ENCODE assay signal across 8 cellular contexts in the genomic region with DNA sequence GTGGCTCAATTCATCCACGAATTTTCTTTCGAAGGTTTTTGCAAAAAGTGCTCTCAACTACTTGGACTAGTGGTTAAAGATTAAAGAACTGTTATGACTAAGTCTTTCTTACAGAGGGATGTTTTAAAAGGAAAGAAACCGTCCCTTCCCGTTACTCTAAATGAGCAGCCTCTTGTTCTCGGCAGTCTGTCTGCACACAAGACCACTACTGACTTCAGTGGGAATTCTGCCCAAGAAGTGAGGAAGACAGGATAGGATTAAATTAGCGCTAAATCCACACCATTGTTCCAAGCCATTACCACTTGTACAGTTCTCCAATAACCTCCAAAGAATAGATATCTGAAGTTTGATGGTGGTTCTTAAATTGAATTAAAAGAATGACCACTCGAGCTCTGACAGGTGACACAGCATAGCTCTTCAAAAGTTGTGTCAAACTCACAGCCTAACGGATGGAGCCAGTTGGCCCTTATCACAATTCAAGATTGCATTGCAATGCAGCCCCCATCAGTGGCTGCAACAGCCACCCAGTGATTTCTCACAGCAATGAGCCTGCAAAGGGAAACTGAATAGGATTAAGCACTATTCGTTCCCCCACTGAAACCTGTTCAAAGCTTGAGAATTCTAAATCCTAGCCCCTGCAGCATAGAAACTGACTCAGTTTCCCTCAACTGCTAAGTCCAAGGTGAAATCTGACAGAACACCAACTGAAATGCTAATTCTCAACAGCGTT. TPM values are rescaled to one million over a fixed set of nuclear protein-coding genes. Genes with fewer than 3 reads are reported as not detected.
A peak's percentile ranks its signal among the peaks of the same experiment; 100 is the strongest.
DNase-seq lines count a peak whose midpoint lies in the region; ATAC-seq, FAIRE-seq and TF ChIP-seq lines count a peak whose summit lies in the region.

No MANE protein-coding gene starts in this region.

- peaks cover 47% of the 10 kb centered on the region for H3K79me2 ChIP-seq in astrocyte (ENCODE audit: insufficient read depth, low read length)

- H3K27ac ChIP-seq in astrocyte (ENCODE audit: low read depth, low read length) (no peak overlapping the region), lung (ENCODE audit: low read depth in 1 of 2, low read length in 1 of 2) (peak overlapping the region in 1 of 2 donors; percentile 4)

- H3K4me3 ChIP-seq in astrocyte (ENCODE audit: insufficient read depth, low read depth, low read length) (peak overlapping the region; percentile 72), lung (peak overlapping the region; percentile 94)

- WGBS in lung, 2 donors: 44 to 64% methylated on average over 10 of the region's 10 CpGs

- TF ChIP-seq CTCF in Calu3 (IDR thresholded peaks at IDR 0.05; ENCODE audit: unreplicated experiment) (no peak), astrocyte (IDR thresholded peaks at IDR 0.05; ENCODE audit: insufficient read depth, low read depth, low read length) (no peak), lung (IDR thresholded peaks at IDR 0.05; ENCODE audit: control extremely low read depth, extremely low read depth) (no peak), GM10266 (IDR thresholded peaks at IDR 0.05; ENCODE audit: control insufficient read depth, insufficient read depth, low read depth, missing control alignments) (no peak)

- H3K4me2 ChIP-seq in astrocyte (ENCODE audit: low read length): peak overlapping the region; percentile 93

- H3K27me3 Mint-ChIP-seq in Calu3 (ENCODE audit: unreplicated experiment): no peaks in the 10 kb centered on the region
- no peaks in the 10 kb centered on the region for H3K27me3 Mint-ChIP-seq in astrocyte (ENCODE audit: low read depth, unreplicated experiment)

- peaks cover 13% of the 10 kb centered on the region for H4K20me1 ChIP-seq in astrocyte (ENCODE audit: insufficient read depth, low read length)

- peaks cover 63% of the 10 kb centered on the region for H3K4me1 Mint-ChIP-seq in Calu3 (ENCODE audit: low read depth, unreplicated experiment)
- peaks cover 24% of the 10 kb centered on the region for H3K4me1 Mint-ChIP-seq in astrocyte (ENCODE audit: low read depth, unreplicated experiment)

- no peak overlapping the region for H2AFZ ChIP-seq in astrocyte (ENCODE audit: low read depth, low read length)

- intact Hi-C loops in Calu3 (cut with micrococcal nuclease; ENCODE audit: unreplicated experiment): loop anchor here (2.0 to 5.0 kb wide), 4 partner anchors 44 to 174 kb away; no protein-coding TSS in a partner anchor

- H3K36me3 ChIP-seq in astrocyte (ENCODE audit: insufficient read depth, low read length): no peaks in the 10 kb centered on the region
- no peaks in the 10 kb centered on the region for H3K36me3 ChIP-seq in lung (ENCODE audit: control insufficient read depth in 2 of 2, insufficient read depth in 2 of 2, low read length in 2 of 2)

- ATAC-seq in HG02885 (IDR thresholded peaks at IDR 0.05; ENCODE audit: poor library complexity, unreplicated experiment) (peak; percentile 8), lung (ENCODE audit: insufficient read depth, low FRiP score) (no peak)

- H3K27ac Mint-ChIP-seq in Calu3 (ENCODE audit: unreplicated experiment) (peak overlapping the region; percentile 92), astrocyte (ENCODE audit: unreplicated experiment) (peak overlapping the region; percentile 89)

- H3K9me3 Mint-ChIP-seq in Calu3 (ENCODE audit: low read depth, unreplicated experiment) (no peaks in the 10 kb centered on the region), astrocyte (ENCODE audit: unreplicated experiment) (peaks cover 6% of the 10 kb centered on the region)

- CTCF ChIA-PET in Calu3 (lab: Charles Lee): interaction anchor here (0.6 to 1.9 kb wide), 4 partner anchors 11 to 161 kb away, joined by 3 to 5 read pairs (median 4); no protein-coding TSS in a partner anchor

- H3K27me3 ChIP-seq in astrocyte (ENCODE audit: insufficient read depth, low read length) (no peaks in the 10 kb centered on the region), lung (ENCODE audit: control insufficient read depth, insufficient read depth) (no peaks in the 10 kb centered on the region)

- BruUV-seq in Calu3 (replicated peaks; lab: Mats Ljungman, UMichigan): TSS peak; percentile 36

- H3K36me3 Mint-ChIP-seq in Calu3 (ENCODE audit: insufficient read depth, unreplicated experiment): peaks cover 44% of the 10 kb centered on the region
- H3K36me3 Mint-ChIP-seq in astrocyte (ENCODE audit: low read depth, unreplicated experiment): no peaks in the 10 kb centered on the region

- peaks cover 32% of the 10 kb centered on the region for H3K4me1 ChIP-seq in astrocyte (ENCODE audit: insufficient read depth, low read length)
- peaks cover 6 to 9% of the 10 kb centered on the region in 2 donors for H3K4me1 ChIP-seq in lung (ENCODE audit: control insufficient read depth in 2 of 2, insufficient read depth in 2 of 2, low read length in 2 of 2)

- peak overlapping the region; percentile 85 for H3K4me3 Mint-ChIP-seq in Calu3 (ENCODE audit: low read depth, unreplicated experiment)
- peak overlapping the region; percentile 84 for H3K4me3 Mint-ChIP-seq in astrocyte (ENCODE audit: unreplicated experiment)

- FAIRE-seq in astrocyte (lab: Jason Lieb, UNC): no peak

- H3K9me3 ChIP-seq in astrocyte (ENCODE audit: insufficient read depth, low read depth, low read length): no peaks in the 10 kb centered on the region
- H3K9me3 ChIP-seq in lung (ENCODE audit: control insufficient read depth in 2 of 2, insufficient read depth in 1 of 2, low read length in 1 of 2): no peaks in the 10 kb centered on the region

- no peak for DNase-seq in Calu3
- DNase-seq in astrocyte (ENCODE audit: low read depth): peak; percentile 69
- DNase-seq in lung (ENCODE audit: low spot score): no peak
- DNase-seq in GM10266 (ENCODE audit: extremely low spot score): no peak
- DNase-seq in SW 1271 (lab: John Stamatoyannopoulos, UW): no peak
- no peak for DNase-seq in NCI-H2196 treated with DMSO at 0.1 percent for 48 hours (lab: John Stamatoyannopoulos, UW; ENCODE audit: unreplicated experiment)
- no peak for DNase-seq in AG08396 (ENCODE audit: low spot score)

- H3K9ac ChIP-seq in astrocyte (ENCODE audit: low read length): peak overlapping the region; percentile 85

RNA-seq across cellular contexts. Expression of a gene that starts 1.8 kb away (rescaled TPM):
- total RNA-seq in Calu3 (2022) (284 and 332 TPM in 2 replicates), astrocyte (120 and 136 TPM in 2 replicates), lung (100 to 1,000 TPM in 1 of 2 donors, 10 to 100 TPM in 1; 82.2 to 265 TPM)
- 10 to 100 TPM; 21.9 to 23.1 TPM for polyA plus RNA-seq in lung
